Comparison of ENCODE assay signal across 12 cellular contexts in genomic region chr4:68194305-68194704, GRCh38. TPM values are rescaled to one million over a fixed set of nuclear protein-coding genes. Genes with fewer than 3 reads are reported as not detected.
"Had no signal": no experiment of that assay in that cellular context is flagged by ENCODE, and none has a peak within 500 bp of the region (broad histone marks: within the 10 kb centered on the region; RNA-seq: fewer than 3 reads in every experiment).

No MANE protein-coding gene starts in this region.

RNA-seq across cellular contexts. Expression of gene TMPRSS11B, which starts 51.2 kb away (rescaled TPM):
- total RNA-seq: subcutaneous adipose tissue, suprapubic skin, temporal lobe, testis, thoracic aorta, thyroid gland, tibial nerve, transverse colon, upper lobe of left lung, upper lobe of right lung, ureter, urinary bladder had no signal
- polyA plus RNA-seq: urinary bladder had no signal
